Comparison of ENCODE assay signal across 22 cellular contexts in the genomic region with DNA sequence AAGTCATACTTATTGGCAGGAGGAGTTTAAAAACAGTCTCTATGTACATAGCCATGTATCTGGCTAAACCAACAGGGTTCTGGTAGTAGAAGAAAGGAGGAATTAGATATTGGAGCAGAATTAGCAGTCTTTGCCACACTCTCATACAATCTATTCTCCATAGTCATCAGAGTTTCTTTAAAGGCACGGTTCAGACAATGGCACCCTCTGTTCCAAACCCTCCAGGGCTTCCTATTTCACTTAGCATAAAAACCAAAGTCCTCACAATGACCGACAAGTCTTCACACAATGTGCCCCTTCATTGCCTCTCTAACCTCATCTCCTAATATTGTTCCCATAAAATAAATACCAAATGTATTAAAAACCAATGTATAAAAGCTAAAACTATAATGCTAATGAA. TPM values are rescaled to one million over a fixed set of nuclear protein-coding genes. Genes with fewer than 3 reads are reported as not detected.
DNase-seq lines count a peak whose midpoint lies in the region; ATAC-seq and FAIRE-seq lines count a peak whose summit lies in the region.
"Had no signal": no experiment of that assay in that cellular context is flagged by ENCODE, and none has a peak within 500 bp of the region (broad histone marks: within the 10 kb centered on the region; RNA-seq: fewer than 3 reads in every experiment).

No MANE protein-coding gene starts in this region.

- intact Hi-C loops in Right ventricle myocardium inferior (cut with DNase I): loop anchor here (2.0 kb wide), 1 partner anchor 38 kb away; no protein-coding TSS in a partner anchor
- intact Hi-C loops in cardiac septum (cut with DNase I): no loop called here

- peak; percentile 18 for ATAC-seq in Right ventricle myocardium inferior
- ATAC-seq: activated CD4-positive, alpha-beta T cell treated with anti-CD3 and anti-CD28 coated beads for 36 hours; stimulated activated naive CD8-positive, alpha-beta T cell treated with anti-CD3 and anti-CD28 coated beads, Interleukin-15, Interleukin-2, amounts not matched to agents 100 U/mL and 50 U/mL, for 24 hours had no signal

- no peak for FAIRE-seq in GM19239 (lab: Jason Lieb, UNC)
- FAIRE-seq: bronchial epithelial cell, frontal cortex, G401.6, HTR-8/SVneo had no signal

- DNase-seq in Right ventricle myocardium inferior (ENCODE audit: missing footprints) (no peak), cardiac septum (ENCODE audit: low spot score) (no peak), globus pallidus (ENCODE audit: low spot score) (peak; percentile 58), pons (ENCODE audit: low spot score) (peak; percentile 75), hepatic stellate cell (ENCODE audit: low spot score) (no peak), GM19239 (ENCODE audit: insufficient read length, low spot score) (no peak), KG1 (lab: John Stamatoyannopoulos, UW) (no peak)
- DNase-seq in activated naive CD4-positive, alpha-beta T cell treated with Interleukin-2 at 50 U/mL for 16 hours: no peak
- DNase-seq: 8988T; activated CD4-positive, alpha-beta T cell treated with anti-CD3 and anti-CD28 coated beads for 36 hours; activated naive CD8-positive, alpha-beta T cell treated with anti-CD3 and anti-CD28 coated beads for 36 hours; GOT3; left cardiac atrium; NCI-H1436; NCI-H748 treated with DMSO at 0.1 percent for 48 hours; SK-N-SH; stimulated activated CD4-positive, alpha-beta T cell treated with anti-CD3 and anti-CD28 coated beads, Interleukin-2, amount 100 ng/mL, for 24 hours; stimulated activated naive CD8-positive, alpha-beta T cell treated with anti-CD3 and anti-CD28 coated beads, Interleukin-15, Interleukin-2, amounts not matched to agents 100 U/mL and 50 U/mL, for 24 hours had no signal

RNA-seq across cellular contexts. Expression of a gene that starts 12.7 kb away (rescaled TPM):
- total RNA-seq in Right ventricle myocardium inferior (12.8 TPM), cardiac septum (12.5 TPM)

Comparison
In these comparisons a context has a peak if more than half of its experiments do, and no peak if none do; other contexts are left out.
1. DNase-seq: peak in globus pallidus (single experiment) and pons (single experiment); none in Right ventricle myocardium inferior (single experiment), cardiac septum (single experiment), hepatic stellate cell (single experiment), GM19239 (single experiment), KG1 (single experiment) and activated naive CD4-positive, alpha-beta T cell treated with Interleukin-2 at 50 U/mL for 16 hours (single experiment).